In genomic region chr6:31972709-31973350, GRCh38 we compare ENCODE assay signal across 7 cellular contexts. TPM values are rescaled to one million over a fixed set of nuclear protein-coding genes. Genes with fewer than 3 reads are reported as not detected.
A peak's percentile ranks its signal among the peaks of the same experiment; 100 is the strongest.
DNase-seq lines count a peak whose midpoint lies in the region; ATAC-seq and TF ChIP-seq lines count a peak whose summit lies in the region.
"Had no signal": no experiment of that assay in that cellular context is flagged by ENCODE, and none has a peak within 500 bp of the region (broad histone marks: within the 10 kb centered on the region; RNA-seq: fewer than 3 reads in every experiment).

No MANE protein-coding gene starts in this region.

- H3K4me1 ChIP-seq in hepatocyte (ENCODE audit: insufficient read depth) (peaks cover 19% of the 10 kb centered on the region), urinary bladder (ENCODE audit: insufficient read depth) (no peaks in the 10 kb centered on the region)

- CTCF ChIA-PET in Calu3 (lab: Charles Lee), result interaction anchor here (0.6 to 1.8 kb wide), 3 partner anchors 70 to 1067 kb away, joined by 4 to 5 read pairs (median 4); partner anchors contain the start of gene ZBTB12

- H3K4me3 Mint-ChIP-seq in Calu3 (ENCODE audit: low read depth, unreplicated experiment), result peak overlapping the region; percentile 86

- H3K9me3 Mint-ChIP-seq in Calu3 (ENCODE audit: low read depth, unreplicated experiment), result no peaks in the 10 kb centered on the region

- TSS peak; percentile 67 for BruUV-seq in Calu3 (replicated peaks; lab: Mats Ljungman, UMichigan)

- H3K36me3 ChIP-seq in SU-DHL-6 (ENCODE audit: low read length), result no peaks in the 10 kb centered on the region
- H3K36me3 ChIP-seq in hepatocyte (replicated peaks; ENCODE audit: insufficient read depth, low read depth), result no peaks in the 10 kb centered on the region
- no peaks in the 10 kb centered on the region for H3K36me3 ChIP-seq in urinary bladder (ENCODE audit: insufficient read depth)

- H3K79me2 ChIP-seq in SU-DHL-6 (ENCODE audit: insufficient read depth, low read length) (peaks cover 18% of the 10 kb centered on the region), hepatocyte (peaks cover 36% of the 10 kb centered on the region)

- TF ChIP-seq CTCF in Calu3 (IDR thresholded peaks at IDR 0.05; ENCODE audit: unreplicated experiment) (no peak), SU-DHL-6 (IDR thresholded peaks at IDR 0.05; ENCODE audit: insufficient read depth, low read length, poor library complexity, severe bottlenecking) (no peak), hepatocyte (IDR thresholded peaks at IDR 0.05; ENCODE audit: poor library complexity) (no peak)

- H3K4me2 ChIP-seq in SU-DHL-6 (ENCODE audit: low read depth, low read length, poor library complexity, severe bottlenecking), result peak overlapping the region; percentile 79
- H3K4me2 ChIP-seq in hepatocyte, result peak overlapping the region; percentile 92

- H3K9me2 ChIP-seq in SU-DHL-6 (replicated peaks; ENCODE audit: insufficient read depth, low read length) (no peaks in the 10 kb centered on the region), hepatocyte (replicated peaks; ENCODE audit: insufficient read depth) (no peaks in the 10 kb centered on the region)

- H3K4me3 ChIP-seq in SU-DHL-6 (ENCODE audit: insufficient read depth, low read length, poor library complexity, severe bottlenecking) (peak overlapping the region; percentile 80), hepatocyte (peak overlapping the region; percentile 58), urinary bladder (ENCODE audit: low read depth, low read length) (peak overlapping the region; percentile 48)

- peak overlapping the region; percentile 79 for H3K27ac ChIP-seq in SU-DHL-6 (ENCODE audit: low read depth, low read length)
- H3K27ac ChIP-seq in hepatocyte, result peak overlapping the region; percentile 95
- peak overlapping the region; percentile 90 for H3K27ac ChIP-seq in urinary bladder (ENCODE audit: low read depth)

- no peaks in the 10 kb centered on the region for H4K20me1 ChIP-seq in SU-DHL-6 (ENCODE audit: low read depth, low read length)
- H4K20me1 ChIP-seq in hepatocyte (ENCODE audit: insufficient read depth, poor library complexity, severe bottlenecking), result no peaks in the 10 kb centered on the region

- H3K9ac ChIP-seq in SU-DHL-6 (ENCODE audit: low read length), result peak overlapping the region; percentile 69

- no peaks in the 10 kb centered on the region for H3K27me3 Mint-ChIP-seq in Calu3 (ENCODE audit: unreplicated experiment)

- 18% methylated on average over 19 of the region's 19 CpGs for WGBS in hepatocyte (ENCODE audit: low lambda C conversion rate, missing lambda C conversion rate)
- 7% methylated on average over 19 of the region's 19 CpGs for WGBS in urinary bladder

- no peaks in the 10 kb centered on the region for H3K9me3 ChIP-seq in SU-DHL-6 (ENCODE audit: insufficient read depth, low read length)
- H3K9me3 ChIP-seq in hepatocyte (ENCODE audit: low read depth), result no peaks in the 10 kb centered on the region

- H3K27me3 ChIP-seq in SU-DHL-6 (ENCODE audit: low read length) (no peaks in the 10 kb centered on the region), hepatocyte (no peaks in the 10 kb centered on the region)

- peaks cover 72% of the 10 kb centered on the region for H3K36me3 Mint-ChIP-seq in Calu3 (ENCODE audit: insufficient read depth, unreplicated experiment)

- no peak for DNase-seq in Calu3
- DNase-seq in hepatocyte (ENCODE audit: low spot score), result no peak

- ATAC-seq in GM21515 (IDR thresholded peaks at IDR 0.05; ENCODE audit: unreplicated experiment) (no peak), HG03196 (IDR thresholded peaks at IDR 0.05; ENCODE audit: unreplicated experiment) (no peak)

- H2AFZ ChIP-seq in SU-DHL-6 (ENCODE audit: low read depth, low read length, severe bottlenecking) (peak overlapping the region; percentile 74), hepatocyte (peak overlapping the region; percentile 39)

- peak overlapping the region; percentile 98 for H3K27ac Mint-ChIP-seq in Calu3 (ENCODE audit: unreplicated experiment)

- H3F3A ChIP-seq in SU-DHL-6 (ENCODE audit: insufficient read depth), result peaks cover 22% of the 10 kb centered on the region

- intact Hi-C loops in Calu3 (cut with micrococcal nuclease; ENCODE audit: unreplicated experiment), result no loop called here

- H3K4me1 Mint-ChIP-seq in Calu3 (ENCODE audit: low read depth, unreplicated experiment), result peaks cover 27% of the 10 kb centered on the region

RNA-seq across cellular contexts. Expression of gene DXO, which starts 0.9 kb away (rescaled TPM):
- total RNA-seq in Calu3 (2022), result 40.9 and 43.6 TPM in 2 replicates
- total RNA-seq in hepatocyte, result 16.1 and 22.2 TPM in 2 replicates
- polyA plus RNA-seq in hepatocyte, result 39.3 and 43.8 TPM in 2 replicates
- 8.5 TPM for total RNA-seq in urinary bladder
- 20.2 TPM for polyA plus RNA-seq in urinary bladder

RNA-seq across cellular contexts. Expression of gene C4A, which starts 9.0 kb away (rescaled TPM):
- 13.1 and 20.8 TPM in 2 replicates for total RNA-seq in Calu3 (2022)
- total RNA-seq in hepatocyte, result 49.1 and 66.8 TPM in 2 replicates
- polyA plus RNA-seq in hepatocyte, result 69.9 and 74.4 TPM in 2 replicates
- total RNA-seq in urinary bladder, result 3.6 TPM
- 126 TPM for polyA plus RNA-seq in urinary bladder

RNA-seq across cellular contexts. Expression of gene SKIC2, which starts 13.9 kb away (rescaled TPM):
- total RNA-seq in Calu3 (2022) (182 and 201 TPM in 2 replicates), hepatocyte (34.2 and 53.2 TPM in 2 replicates), urinary bladder (28.9 TPM)
- polyA plus RNA-seq in hepatocyte (61.7 and 64.3 TPM in 2 replicates), urinary bladder (48.8 TPM)

RNA-seq across cellular contexts. Expression of gene NELFE, which starts 14.1 kb away (rescaled TPM):
- total RNA-seq in Calu3 (2022) (141 and 157 TPM in 2 replicates), hepatocyte (70.1 and 78.2 TPM in 2 replicates), urinary bladder (39.8 TPM)
- polyA plus RNA-seq in hepatocyte (78.7 and 86.9 TPM in 2 replicates), urinary bladder (53.6 TPM)

RNA-seq across cellular contexts. Expression of gene CFB, which starts 26.9 kb away (rescaled TPM):
- total RNA-seq in Calu3 (2022) (944 and 1,205 TPM in 2 replicates), hepatocyte (190 and 199 TPM in 2 replicates), urinary bladder (6.5 TPM)
- polyA plus RNA-seq in hepatocyte (287 and 349 TPM in 2 replicates), urinary bladder (39.6 TPM)
- total RNA-seq: T-helper 2 cell treated with Interferon-gamma antibody and Interleukin-4, amounts not matched to agents 100 ng/mL and 5 ng/mL, for 36 hours had no signal
